ENCODE assay signal across 12 cellular contexts in the genomic region with DNA sequence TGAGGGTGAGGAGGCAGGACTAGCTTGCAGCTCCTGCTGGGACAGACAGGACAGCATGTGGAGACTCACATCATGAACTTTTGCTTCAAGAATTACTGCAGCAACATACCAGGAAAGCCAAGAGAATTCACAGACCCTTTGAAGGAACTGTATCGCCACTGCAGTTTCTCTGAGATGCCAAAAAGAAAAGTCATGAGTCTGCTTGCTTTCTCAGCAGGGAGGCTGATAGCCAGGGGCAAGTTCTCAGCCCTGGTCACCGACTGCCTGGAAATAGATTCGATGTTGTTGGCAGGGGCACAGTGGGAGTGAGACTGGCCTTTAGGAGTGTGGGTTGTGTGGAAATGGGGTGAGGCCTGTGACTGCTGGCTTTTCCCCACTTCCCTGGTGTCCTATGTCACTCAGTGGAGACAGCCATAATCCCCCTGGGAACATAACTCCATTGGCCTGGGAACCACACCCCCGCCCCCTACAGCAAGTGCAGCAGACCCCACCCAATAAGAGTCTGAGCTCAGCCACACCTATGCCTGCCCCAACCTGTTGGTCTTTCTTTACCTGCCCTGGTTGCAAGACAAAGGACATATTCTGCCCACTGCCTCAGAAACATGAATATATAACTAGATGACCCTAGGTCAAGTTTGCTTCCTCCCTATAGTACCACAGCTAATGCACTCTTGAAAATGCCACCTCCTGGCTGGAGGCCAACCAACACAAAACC. TPM values are rescaled to one million over a fixed set of nuclear protein-coding genes. Genes with fewer than 3 reads are reported as not detected.
DNase-seq lines count a peak whose midpoint lies in the region; ATAC-seq and TF ChIP-seq lines count a peak whose summit lies in the region.
"Had no signal": no experiment of that assay in that cellular context is flagged by ENCODE, and none has a peak within 500 bp of the region (broad histone marks: within the 10 kb centered on the region; RNA-seq: fewer than 3 reads in every experiment).

No MANE protein-coding gene starts in this region.

- peaks cover 43% of the 10 kb centered on the region for H3K4me1 Mint-ChIP-seq in activated naive CD8-positive, alpha-beta T cell (ENCODE audit: low read depth)
- peaks cover 39% of the 10 kb centered on the region for H3K4me1 Mint-ChIP-seq in activated naive CD8-positive, alpha-beta T cell treated with anti-CD3 and anti-CD28 coated beads, Interleukin-2, amount 50 U/mL, for 24 hours
- H3K4me1 Mint-ChIP-seq in nephron progenitor cell, result peaks cover 7% of the 10 kb centered on the region

- peak overlapping the region; percentile 19 for H3K27ac Mint-ChIP-seq in activated naive CD8-positive, alpha-beta T cell
- H3K27ac Mint-ChIP-seq in activated naive CD8-positive, alpha-beta T cell treated with anti-CD3 and anti-CD28 coated beads, Interleukin-2, amount 50 U/mL, for 24 hours, result no peak overlapping the region
- no peak overlapping the region for H3K27ac Mint-ChIP-seq in nephron progenitor cell
- H3K27ac Mint-ChIP-seq: memory B cell had no signal

- peaks cover 8% of the 10 kb centered on the region for H3K9me3 Mint-ChIP-seq in activated naive CD8-positive, alpha-beta T cell (ENCODE audit: low read depth)
- peaks cover 26% of the 10 kb centered on the region for H3K9me3 Mint-ChIP-seq in activated naive CD8-positive, alpha-beta T cell treated with anti-CD3 and anti-CD28 coated beads, Interleukin-2, amount 50 U/mL, for 24 hours
- peaks cover 10% of the 10 kb centered on the region for H3K9me3 Mint-ChIP-seq in nephron progenitor cell

- H3K36me3 Mint-ChIP-seq in activated naive CD8-positive, alpha-beta T cell, result peaks cover 26% of the 10 kb centered on the region
- H3K36me3 Mint-ChIP-seq in activated naive CD8-positive, alpha-beta T cell treated with anti-CD3 and anti-CD28 coated beads, Interleukin-2, amount 50 U/mL, for 24 hours (ENCODE audit: low read depth), result peaks cover 19% of the 10 kb centered on the region
- no peaks in the 10 kb centered on the region for H3K36me3 Mint-ChIP-seq in nephron progenitor cell (ENCODE audit: low read depth)

- no peak overlapping the region for H3K4me3 Mint-ChIP-seq in activated naive CD8-positive, alpha-beta T cell
- H3K4me3 Mint-ChIP-seq in activated naive CD8-positive, alpha-beta T cell treated with anti-CD3 and anti-CD28 coated beads, Interleukin-2, amount 50 U/mL, for 24 hours, result no peak overlapping the region
- H3K4me3 Mint-ChIP-seq in nephron progenitor cell, result no peak overlapping the region
- H3K4me3 Mint-ChIP-seq: memory B cell had no signal

- in situ Hi-C loops in SK-MEL-5 (cut with HindIII; ENCODE audit: low pct_unique_long_range_greater_than_20kb, low sequenced_read_pairs), result no loop called here

- no peak overlapping the region for H3K4me3 ChIP-seq in esophagus squamous epithelium
- no peak overlapping the region for H3K4me3 ChIP-seq in uterus
- H3K4me3 ChIP-seq: right atrium auricular region had no signal

- H3K27ac ChIP-seq in esophagus squamous epithelium (peak overlapping the region; percentile 69 to 90 (median 79)), uterus (peak overlapping the region; percentile 73 to 90)
- H3K27ac ChIP-seq: right atrium auricular region had no signal

- H3K27me3 ChIP-seq in esophagus squamous epithelium, result no peaks in the 10 kb centered on the region
- H3K27me3 ChIP-seq in uterus, result no peaks in the 10 kb centered on the region
- H3K27me3 ChIP-seq: right atrium auricular region had no signal

- ATAC-seq in activated naive CD8-positive, alpha-beta T cell treated with anti-CD3 and anti-CD28 coated beads, Interleukin-2, amount 50 U/mL, for 24 hours, result no peak
- ATAC-seq in GM21619 (IDR thresholded peaks at IDR 0.05; ENCODE audit: unreplicated experiment) (no peak), HG03175 (IDR thresholded peaks at IDR 0.05; ENCODE audit: unreplicated experiment) (no peak)

- peaks cover 0 to 7% (median 0%) of the 10 kb centered on the region in 3 donors for H3K36me3 ChIP-seq in esophagus squamous epithelium
- H3K36me3 ChIP-seq in uterus, result no peaks in the 10 kb centered on the region
- H3K36me3 ChIP-seq: right atrium auricular region had no signal

- WGBS in esophagus squamous epithelium, 2 donors, result 46 to 75% methylated on average over 1 to 3 of the region's 4 CpGs

- no peak for TF ChIP-seq CTCF in esophagus squamous epithelium (IDR thresholded peaks at IDR 0.05)
- TF ChIP-seq CTCF in uterus (IDR thresholded peaks at IDR 0.05), result no peak
- no peak for TF ChIP-seq CTCF in nephron progenitor cell (IDR thresholded peaks at IDR 0.05)

- no peaks in the 10 kb centered on the region for H3K27me3 Mint-ChIP-seq in activated naive CD8-positive, alpha-beta T cell
- H3K27me3 Mint-ChIP-seq in activated naive CD8-positive, alpha-beta T cell treated with anti-CD3 and anti-CD28 coated beads, Interleukin-2, amount 50 U/mL, for 24 hours, result no peaks in the 10 kb centered on the region
- peaks cover 17% of the 10 kb centered on the region for H3K27me3 Mint-ChIP-seq in nephron progenitor cell (ENCODE audit: low read depth, poor library complexity)
- H3K27me3 Mint-ChIP-seq: memory B cell had no signal

- no peak for DNase-seq in activated naive CD8-positive, alpha-beta T cell treated with anti-CD3 and anti-CD28 coated beads, Interleukin-2, amount 50 U/mL, for 24 hours
- peak; percentile 29 for DNase-seq in SK-MEL-5 (ENCODE audit: low read depth, low spot score)
- DNase-seq in esophagus squamous epithelium (lab: John Stamatoyannopoulos, UW), result no peak
- no peak for DNase-seq in uterus
- no peak for DNase-seq in nephron progenitor cell
- DNase-seq: activated effector memory CD4-positive, alpha-beta T cell treated with anti-CD3 and anti-CD28 coated beads, Interleukin-2, amount 50 U/mL, for 16 hours; NCI-H187 treated with DMSO at 0.1 percent for 48 hours had no signal

- intact Hi-C loops in esophagus squamous epithelium (cut with DNase I) (no loop called here), uterus (cut with DNase I; ENCODE audit: low total_unique reads) (no loop called here)

- H3K9me3 ChIP-seq in esophagus squamous epithelium (peaks cover 0 to 3% (median 0%) of the 10 kb centered on the region in 3 donors), uterus (no peaks in the 10 kb centered on the region)

- TF ChIP-seq POLR2A in esophagus squamous epithelium (IDR thresholded peaks at IDR 0.05) (no peak), uterus (IDR thresholded peaks at IDR 0.05) (no peak)

- peaks cover 7 to 55% (median 14%) of the 10 kb centered on the region in 3 donors for H3K4me1 ChIP-seq in esophagus squamous epithelium
- no peaks in the 10 kb centered on the region for H3K4me1 ChIP-seq in uterus
- H3K4me1 ChIP-seq: right atrium auricular region had no signal

RNA-seq across cellular contexts. Expression of a gene that starts 1.6 kb away (rescaled TPM):
- 4.5 and 5.1 TPM in 2 replicates for total RNA-seq in SK-MEL-5 (2014; rRNA removed; shearing (Covaris generic))
- polyA plus RNA-seq in SK-MEL-5 (2015; cell fraction: cytosol; rRNA removed), result 1.7 and 2.3 TPM in 2 replicates
- 3.3 and 4.3 TPM in 2 replicates for polyA plus RNA-seq in SK-MEL-5 (2015; cell fraction: nucleus; rRNA removed)
- 10 to 100 TPM; 48.6 to 86.3 (median 65.8) TPM for total RNA-seq in esophagus squamous epithelium
- 10 to 100 TPM; 11.6 to 26.5 (median 14.2) TPM for total RNA-seq in uterus

RNA-seq across cellular contexts. Expression of a gene that starts 28.8 kb away (rescaled TPM):
- total RNA-seq in SK-MEL-5 (2014; rRNA removed; shearing (Covaris generic)), result 2.4 and 3.3 TPM in 2 replicates
- polyA plus RNA-seq in SK-MEL-5 (2015; cell fraction: cytosol; rRNA removed), result 1.5 and 2.5 TPM in 2 replicates
- 10.6 and 11.0 TPM in 2 replicates for polyA plus RNA-seq in SK-MEL-5 (2015; cell fraction: nucleus; rRNA removed)
- total RNA-seq in esophagus squamous epithelium (10 to 100 TPM in 1 of 4 donors, 1 to 10 TPM in 3; 2.8 to 10.4 (median 6.7) TPM), uterus (10 to 100 TPM in 3 of 4 donors, 1 to 10 TPM in 1; 5.6 to 30.0 (median 16.0) TPM)
